ENCODE assay signal across 15 cellular contexts in the genomic region with DNA sequence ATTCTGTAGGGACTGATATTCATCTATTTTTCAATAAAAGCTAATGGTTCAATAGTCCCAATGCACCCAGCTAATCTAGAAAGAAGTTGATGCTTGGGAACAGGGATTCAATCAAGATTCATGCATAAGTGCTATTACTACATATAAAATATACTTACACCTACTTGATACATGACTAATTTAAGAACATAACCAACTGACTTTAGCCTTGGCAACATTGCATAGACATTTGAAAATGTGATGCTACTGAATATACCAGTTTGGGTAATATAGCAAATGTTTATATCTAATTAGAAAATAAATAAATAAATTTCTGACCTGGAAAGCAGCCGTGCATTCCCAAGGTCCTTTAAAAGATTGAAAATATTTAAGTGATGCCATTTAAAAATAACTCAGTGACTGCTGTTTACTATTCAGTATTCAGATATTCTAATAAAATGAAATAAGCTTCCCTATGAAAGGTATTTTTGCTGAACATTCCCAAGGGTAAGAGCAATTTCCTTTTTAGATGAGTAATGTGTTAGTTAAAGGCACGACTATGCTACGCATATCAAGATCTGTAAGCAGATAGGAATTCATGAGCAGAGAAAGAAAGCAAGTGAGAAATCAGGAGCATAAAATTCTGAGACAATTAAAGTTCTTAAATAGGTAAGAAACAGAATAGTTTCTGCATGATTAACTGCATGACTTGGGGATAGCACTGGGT.
DNase-seq lines count a peak whose midpoint lies in the region; TF ChIP-seq lines count a peak whose summit lies in the region.
"Had no signal": no experiment of that assay in that cellular context is flagged by ENCODE, and none has a peak within 500 bp of the region (broad histone marks: within the 10 kb centered on the region; RNA-seq: fewer than 3 reads in every experiment).

No MANE protein-coding gene starts in this region.

- H3K4me3 Mint-ChIP-seq in chondrocyte (ENCODE audit: unreplicated experiment) = no peak overlapping the region
- H3K4me3 Mint-ChIP-seq in osteocyte (ENCODE audit: unreplicated experiment) = no peak overlapping the region
- H3K4me3 Mint-ChIP-seq: activated CD4-positive, alpha-beta memory T cell treated with anti-CD3 and anti-CD28 coated beads for 36 hours; CD8-positive, alpha-beta memory T cell; naive thymus-derived CD4-positive, alpha-beta T cell had no signal

- no peak overlapping the region for H3K23ac ChIP-seq in mesenchymal stem cell (ENCODE audit: low read length in 2 of 2)

- no peak overlapping the region for H4K91ac ChIP-seq in mesenchymal stem cell (ENCODE audit: low read length)

- H2BK5ac ChIP-seq in mesenchymal stem cell (ENCODE audit: low read depth, low read length, poor library complexity, severe bottlenecking) = no peak overlapping the region

- H3K36me3 ChIP-seq in mesenchymal stem cell (ENCODE audit: control insufficient read depth in 1 of 2, insufficient read depth in 2 of 2, low read depth in 1 of 2, low read length in 2 of 2) (no peaks in the 10 kb centered on the region), vagina (no peaks in the 10 kb centered on the region)

- no peak overlapping the region for H2BK120ac ChIP-seq in mesenchymal stem cell (ENCODE audit: low read depth, low read length)

- H2BK12ac ChIP-seq in mesenchymal stem cell (ENCODE audit: low read length in 2 of 2) = no peak overlapping the region

- H3K36me3 Mint-ChIP-seq in chondrocyte (ENCODE audit: low read depth) = peaks cover 2% of the 10 kb centered on the region
- H3K36me3 Mint-ChIP-seq in osteocyte (ENCODE audit: unreplicated experiment) = no peaks in the 10 kb centered on the region
- H3K36me3 Mint-ChIP-seq: activated CD4-positive, alpha-beta memory T cell treated with anti-CD3 and anti-CD28 coated beads for 36 hours; CD8-positive, alpha-beta memory T cell; naive thymus-derived CD4-positive, alpha-beta T cell had no signal

- H3K4me1 ChIP-seq in mesenchymal stem cell (ENCODE audit: control insufficient read depth, insufficient read depth, low read depth, low read length) (no peaks in the 10 kb centered on the region), vagina (no peaks in the 10 kb centered on the region)

- H3K4ac ChIP-seq in mesenchymal stem cell (ENCODE audit: low read depth in 1 of 2, low read length in 2 of 2) = no peak overlapping the region

- no peaks in the 10 kb centered on the region for H3K27me3 ChIP-seq in mesenchymal stem cell (ENCODE audit: control insufficient read depth in 1 of 2, insufficient read depth in 1 of 2, low read length in 2 of 2)
- H3K27me3 ChIP-seq in vagina = no peaks in the 10 kb centered on the region

- intact Hi-C loops in vagina (cut with DNase I) = no loop called here

- H4K8ac ChIP-seq in mesenchymal stem cell (ENCODE audit: low read length) = no peak overlapping the region

- no peak overlapping the region for H3K14ac ChIP-seq in mesenchymal stem cell (ENCODE audit: low read length in 2 of 2)

- H3K9ac ChIP-seq in mesenchymal stem cell (ENCODE audit: low read length) = peak overlapping the region; percentile 13

- no peak overlapping the region for H2AFZ ChIP-seq in mesenchymal stem cell (ENCODE audit: low read depth, low read length)

- H3K4me3 ChIP-seq in mesenchymal stem cell (ENCODE audit: insufficient read depth in 1 of 2, low read depth in 1 of 2, low read length in 2 of 2) (no peak overlapping the region), vagina (no peak overlapping the region)

- DNase-seq in COLO829 (ENCODE audit: low spot score) = peak; percentile 31
- peak; percentile 93 for DNase-seq in NCI-H226
- DNase-seq in chondrocyte (ENCODE audit: low spot score) = no peak
- DNase-seq in mesenchymal stem cell = peak; percentile 63
- no peak for DNase-seq in activated CD8-positive, alpha-beta memory T cell treated with anti-CD3 and anti-CD28 coated beads, Interleukin-2, amount 50 U/mL, for 48 hours
- DNase-seq in vagina (ENCODE audit: extremely low spot score in 2 of 2) = no peak
- DNase-seq in NCI-H345 treated with DMSO at 0.1 percent for 48 hours (lab: John Stamatoyannopoulos, UW; ENCODE audit: unreplicated experiment) = no peak
- no peak for DNase-seq in osteocyte (ENCODE audit: extremely low spot score, unreplicated experiment)
- DNase-seq: activated CD4-positive, alpha-beta memory T cell treated with anti-CD3 and anti-CD28 coated beads for 36 hours; activated naive CD4-positive, alpha-beta T cell treated with Interleukin-2 at 50 U/mL for 16 hours; CD8-positive, alpha-beta memory T cell; MV-4-11; naive thymus-derived CD4-positive, alpha-beta T cell; NCI-H524; stimulated activated CD4-positive, alpha-beta T cell treated with anti-CD3 and anti-CD28 coated beads, Interleukin-12 subunit alpha, Interleukin-12 subunit beta, amount 100 ng/mL, for 4 hours had no signal

- H3K4me1 Mint-ChIP-seq in chondrocyte (ENCODE audit: low read depth) (peaks cover 12% of the 10 kb centered on the region), osteocyte (ENCODE audit: unreplicated experiment) (peaks cover 9% of the 10 kb centered on the region)
- H3K4me1 Mint-ChIP-seq: CD8-positive, alpha-beta memory T cell; naive thymus-derived CD4-positive, alpha-beta T cell had no signal

- H3K9me3 ChIP-seq in mesenchymal stem cell (ENCODE audit: control insufficient read depth, low read length) (no peaks in the 10 kb centered on the region), vagina (no peaks in the 10 kb centered on the region)

- H2BK15ac ChIP-seq in mesenchymal stem cell (ENCODE audit: low read depth, poor library complexity, severe bottlenecking) = no peak overlapping the region

- 2% methylated on average over 2 of the region's 3 CpGs for WGBS in mesenchymal stem cell

- peak overlapping the region; percentile 81 for H3K27ac ChIP-seq in mesenchymal stem cell (ENCODE audit: low read length, poor library complexity, severe bottlenecking)
- no peak overlapping the region for H3K27ac ChIP-seq in vagina

- no peak overlapping the region for H3K4me2 ChIP-seq in mesenchymal stem cell (ENCODE audit: low read length, poor library complexity, severe bottlenecking)

- H3K18ac ChIP-seq in mesenchymal stem cell (ENCODE audit: low read depth in 1 of 2, low read length in 2 of 2) = no peak overlapping the region

- no peak for TF ChIP-seq POLR2A in vagina (IDR thresholded peaks at IDR 0.05)

- no peak for TF ChIP-seq CTCF in chondrocyte (IDR thresholded peaks at IDR 0.05)
- TF ChIP-seq CTCF in vagina (IDR thresholded peaks at IDR 0.05) = no peak
- TF ChIP-seq CTCF in osteocyte (IDR thresholded peaks at IDR 0.05) = no peak

- H3K79me1 ChIP-seq in mesenchymal stem cell (replicated peaks; ENCODE audit: low read length, poor library complexity, severe bottlenecking) = no peaks in the 10 kb centered on the region

- H3K27ac Mint-ChIP-seq in chondrocyte (ENCODE audit: unreplicated experiment) = peak overlapping the region; percentile 47
- H3K27ac Mint-ChIP-seq in osteocyte (ENCODE audit: unreplicated experiment) = no peak overlapping the region
- H3K27ac Mint-ChIP-seq: activated CD4-positive, alpha-beta memory T cell treated with anti-CD3 and anti-CD28 coated beads for 36 hours; CD8-positive, alpha-beta memory T cell; naive thymus-derived CD4-positive, alpha-beta T cell had no signal

- H3K9me3 Mint-ChIP-seq in chondrocyte (ENCODE audit: low read depth) (peaks cover 3% of the 10 kb centered on the region), osteocyte (ENCODE audit: unreplicated experiment) (peaks cover 3% of the 10 kb centered on the region)

- no peaks in the 10 kb centered on the region for H3K27me3 Mint-ChIP-seq in chondrocyte (ENCODE audit: low read depth)
- H3K27me3 Mint-ChIP-seq in osteocyte (ENCODE audit: unreplicated experiment) = no peaks in the 10 kb centered on the region
- H3K27me3 Mint-ChIP-seq: activated CD4-positive, alpha-beta memory T cell treated with anti-CD3 and anti-CD28 coated beads for 36 hours; CD8-positive, alpha-beta memory T cell; naive thymus-derived CD4-positive, alpha-beta T cell had no signal

- H2AK5ac ChIP-seq in mesenchymal stem cell (ENCODE audit: low read length, severe bottlenecking) = no peak overlapping the region

Comparison
In these comparisons a context has a peak if more than half of its experiments do, and no peak if none do; other contexts are left out.
1. DNase-seq: peak in COLO829 (single experiment), NCI-H226 (single experiment) and mesenchymal stem cell (single experiment); none in chondrocyte (single experiment), activated CD8-positive, alpha-beta memory T cell treated with anti-CD3 and anti-CD28 coated beads, Interleukin-2, amount 50 U/mL, for 48 hours (single experiment), vagina (0 of 2), NCI-H345 treated with DMSO at 0.1 percent for 48 hours (single experiment) and osteocyte (single experiment).